In the genomic region with DNA sequence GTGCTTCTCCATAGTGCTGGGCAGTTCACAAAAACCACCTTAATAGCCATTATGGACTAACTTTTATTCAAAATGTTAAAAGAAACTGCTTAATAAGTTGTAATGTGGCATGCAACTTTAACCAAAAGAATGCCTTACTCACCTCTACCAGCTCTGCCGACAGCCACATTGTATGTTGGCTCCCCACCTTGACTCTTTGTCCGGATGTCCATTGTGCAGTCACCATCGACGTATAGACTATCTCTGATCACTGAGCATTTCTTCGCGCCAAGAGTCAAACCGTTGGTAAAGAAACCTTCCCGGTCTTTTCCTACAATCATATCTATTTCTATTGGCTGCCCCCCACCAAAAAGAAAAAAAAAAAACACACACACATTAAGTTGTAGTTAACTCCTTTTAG, we compare ENCODE assay signal across 2 cellular contexts.
TF ChIP-seq lines count a peak whose summit lies in the region.

No MANE protein-coding gene starts in this region.

TF ChIP-seq in HCT116, 20 proteins besides CTCF, POLR2A, EP300 and RAD21 (continued from another document):
- TF ChIP-seq REST (IDR thresholded peaks at IDR 0.05; ENCODE audit: low read depth) (no peak), YY1 (IDR thresholded peaks at IDR 0.05; ENCODE audit: extremely low read depth, insufficient replicate concordance, low read depth, low read length) (no peak), POLR2AphosphoS5 (IDR thresholded peaks at IDR 0.05; ENCODE audit: low read depth, low read length) (no peak), SRF (IDR thresholded peaks at IDR 0.05; ENCODE audit: low read depth) (no peak)
TF ChIP-seq in HCT116: peak in this region for 0.

TF ChIP-seq in SK-N-SH treated with all-trans-retinoic acid at 6 μM for 48 hours, 23 proteins besides CTCF, POLR2A, EP300 and RAD21 (continued from another document):
- TF ChIP-seq, protein P1, sequence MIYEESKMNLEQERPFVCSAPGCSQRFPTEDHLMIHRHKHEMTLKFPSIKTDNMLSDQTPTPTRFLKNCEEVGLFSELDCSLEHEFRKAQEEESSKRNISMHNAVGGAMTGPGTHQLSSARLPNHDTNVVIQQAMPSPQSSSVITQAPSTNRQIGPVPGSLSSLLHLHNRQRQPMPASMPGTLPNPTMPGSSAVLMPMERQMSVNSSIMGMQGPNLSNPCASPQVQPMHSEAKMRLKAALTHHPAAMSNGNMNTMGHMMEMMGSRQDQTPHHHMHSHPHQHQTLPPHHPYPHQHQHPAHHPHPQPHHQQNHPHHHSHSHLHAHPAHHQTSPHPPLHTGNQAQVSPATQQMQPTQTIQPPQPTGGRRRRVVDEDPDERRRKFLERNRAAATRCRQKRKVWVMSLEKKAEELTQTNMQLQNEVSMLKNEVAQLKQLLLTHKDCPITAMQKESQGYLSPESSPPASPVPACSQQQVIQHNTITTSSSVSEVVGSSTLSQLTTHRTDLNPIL (CRISPR knock-in tag; IDR thresholded peaks at IDR 0.05; ENCODE audit: low read depth), result no peak
- TF ChIP-seq, protein P2, sequence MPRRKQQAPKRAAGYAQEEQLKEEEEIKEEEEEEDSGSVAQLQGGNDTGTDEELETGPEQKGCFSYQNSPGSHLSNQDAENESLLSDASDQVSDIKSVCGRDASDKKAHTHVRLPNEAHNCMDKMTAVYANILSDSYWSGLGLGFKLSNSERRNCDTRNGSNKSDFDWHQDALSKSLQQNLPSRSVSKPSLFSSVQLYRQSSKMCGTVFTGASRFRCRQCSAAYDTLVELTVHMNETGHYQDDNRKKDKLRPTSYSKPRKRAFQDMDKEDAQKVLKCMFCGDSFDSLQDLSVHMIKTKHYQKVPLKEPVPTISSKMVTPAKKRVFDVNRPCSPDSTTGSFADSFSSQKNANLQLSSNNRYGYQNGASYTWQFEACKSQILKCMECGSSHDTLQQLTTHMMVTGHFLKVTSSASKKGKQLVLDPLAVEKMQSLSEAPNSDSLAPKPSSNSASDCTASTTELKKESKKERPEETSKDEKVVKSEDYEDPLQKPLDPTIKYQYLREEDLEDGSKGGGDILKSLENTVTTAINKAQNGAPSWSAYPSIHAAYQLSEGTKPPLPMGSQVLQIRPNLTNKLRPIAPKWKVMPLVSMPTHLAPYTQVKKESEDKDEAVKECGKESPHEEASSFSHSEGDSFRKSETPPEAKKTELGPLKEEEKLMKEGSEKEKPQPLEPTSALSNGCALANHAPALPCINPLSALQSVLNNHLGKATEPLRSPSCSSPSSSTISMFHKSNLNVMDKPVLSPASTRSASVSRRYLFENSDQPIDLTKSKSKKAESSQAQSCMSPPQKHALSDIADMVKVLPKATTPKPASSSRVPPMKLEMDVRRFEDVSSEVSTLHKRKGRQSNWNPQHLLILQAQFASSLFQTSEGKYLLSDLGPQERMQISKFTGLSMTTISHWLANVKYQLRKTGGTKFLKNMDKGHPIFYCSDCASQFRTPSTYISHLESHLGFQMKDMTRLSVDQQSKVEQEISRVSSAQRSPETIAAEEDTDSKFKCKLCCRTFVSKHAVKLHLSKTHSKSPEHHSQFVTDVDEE (CRISPR knock-in tag; IDR thresholded peaks at IDR 0.05), result no peak
- no peak for TF ChIP-seq ZNF565 (CRISPR knock-in tag; conservative IDR thresholded peaks at IDR 0.05; ENCODE audit: low read depth)
- TF ChIP-seq ZC3H10 (CRISPR knock-in tag; IDR thresholded peaks at IDR 0.05), result no peak
TF ChIP-seq in SK-N-SH treated with all-trans-retinoic acid at 6 μM for 48 hours: peak in this region for 0.
